In genomic region chr5:76755779-76756637, GRCh38 we compare ENCODE assay signal across 1 cellular context.
TF ChIP-seq lines count a peak whose summit lies in the region.

No MANE protein-coding gene starts in this region.

TF ChIP-seq in K562, 482 proteins besides CTCF, POLR2A, EP300 and RAD21:
- TF ChIP-seq SMAD3 (CRISPR knock-in tag; conservative IDR thresholded peaks at IDR 0.05) (no peak), HNRNPLL (IDR thresholded peaks at IDR 0.05; ENCODE audit: low read depth, low read length, poor library complexity, severe bottlenecking) (no peak), ESRRA (IDR thresholded peaks at IDR 0.05; ENCODE audit: borderline replicate concordance, low read depth) (no peak), POLR2AphosphoS5 (IDR thresholded peaks at IDR 0.05; ENCODE audit: control insufficient read depth, insufficient read depth, low read depth, low read length) (no peak), ERF (CRISPR knock-in tag; IDR thresholded peaks at IDR 0.05) (no peak), SETDB1 (IDR thresholded peaks at IDR 0.05; ENCODE audit: low read length) (no peak), CBFB (CRISPR knock-in tag; IDR thresholded peaks at IDR 0.05) (no peak), SP2 (IDR thresholded peaks at IDR 0.05; ENCODE audit: extremely low read depth, low read depth, low read length, poor library complexity, severe bottlenecking) (no peak), ZNF780A (CRISPR knock-in tag; IDR thresholded peaks at IDR 0.05) (no peak), SMARCB1 (IDR thresholded peaks at IDR 0.05; ENCODE audit: insufficient read length, low read depth) (no peak), EZH2 (IDR thresholded peaks at IDR 0.05; ENCODE audit: borderline replicate concordance, low read depth, low read length) (no peak)
